1 cellular context compared by ENCODE assay signal in genomic region chr6:2877960-2878359, GRCh38.
TF ChIP-seq lines count a peak whose summit lies in the region.

No MANE protein-coding gene starts in this region.

TF ChIP-seq in HepG2, 621 proteins besides CTCF, POLR2A, EP300 and RAD21:
- TF ChIP-seq EZH2 (conservative IDR thresholded peaks at IDR 0.05; ENCODE audit: low read depth, low read length): no peak
- 0 out of 2 replicates have a peak, but pooled peaks have one; percentile 10 for TF ChIP-seq TRIM24 (CRISPR knock-in tag; IDR thresholded peaks at IDR 0.05)
- no peak for TF ChIP-seq ZNF33B (CRISPR knock-in tag; IDR thresholded peaks at IDR 0.05)
